Comparison of ENCODE assay signal across 9 cellular contexts in genomic region chr17:7684856-7685532, GRCh38. TPM values are rescaled to one million over a fixed set of nuclear protein-coding genes. Genes with fewer than 3 reads are reported as not detected.
A peak's percentile ranks its signal among the peaks of the same experiment; 100 is the strongest.
DNase-seq lines count a peak whose midpoint lies in the region; ATAC-seq, FAIRE-seq and TF ChIP-seq lines count a peak whose summit lies in the region.
"Had no signal": no experiment of that assay in that cellular context is flagged by ENCODE, and none has a peak within 500 bp of the region (broad histone marks: within the 10 kb centered on the region; RNA-seq: fewer than 3 reads in every experiment).

No MANE protein-coding gene starts in this region.

- H3K9me3 ChIP-seq in HAP-1 (no peaks in the 10 kb centered on the region), gastroesophageal sphincter (no peaks in the 10 kb centered on the region)

- WGBS in gastroesophageal sphincter (ENCODE audit: low coverage in 1 of 2), 2 donors, result 58 to 61% methylated on average over 14 to 15 of the region's 15 CpGs

- peaks cover 14% of the 10 kb centered on the region for H3K36me3 ChIP-seq in HAP-1 (replicated peaks)
- no peaks in the 10 kb centered on the region for H3K36me3 ChIP-seq in gastroesophageal sphincter

- H3K27me3 ChIP-seq in HAP-1 (ENCODE audit: low read depth) (no peaks in the 10 kb centered on the region), gastroesophageal sphincter (no peaks in the 10 kb centered on the region)

- ATAC-seq in gastroesophageal sphincter (no peak), GM19035 (IDR thresholded peaks at IDR 0.05; ENCODE audit: unreplicated experiment) (no peak)

- H3K4me3 ChIP-seq in HAP-1 (peak overlapping the region; percentile 84), WI38 (ENCODE audit: low read depth, low read length) (peak overlapping the region; percentile 75), gastroesophageal sphincter (peak overlapping the region; percentile 77 to 84), skin epidermis (peak overlapping the region; percentile 72 to 96 (median 90))

- FAIRE-seq in GM12891 (lab: Jason Lieb, UNC), result no peak

- no peak for TF ChIP-seq EP300 in gastroesophageal sphincter (IDR thresholded peaks at IDR 0.05)

- in situ Hi-C loops in HAP-1 (cut with MboI; ENCODE audit: low sequenced_read_pairs), result no loop called here

- no peak for TF ChIP-seq POLR2A in gastroesophageal sphincter (IDR thresholded peaks at IDR 0.05)
- no peak for TF ChIP-seq POLR2A in GM12891 (IDR thresholded peaks at IDR 0.05; ENCODE audit: low read depth, low read length)

- DNase-seq in HAP-1 (ENCODE audit: low spot score in 2 of 2) (no peak), GM19240 (ENCODE audit: insufficient read length, low spot score) (no peak), GM12891 (ENCODE audit: insufficient read length, low spot score) (no peak)
- no peak for DNase-seq in activated CD4-positive, alpha-beta T cell treated with anti-CD3 and anti-CD28 coated beads for 4 hours

- no peak for TF ChIP-seq CTCF in WI38 (IDR thresholded peaks at IDR 0.05; ENCODE audit: low read depth, low read length)
- TF ChIP-seq CTCF in gastroesophageal sphincter (IDR thresholded peaks at IDR 0.05), result no peak

- H3K4me1 ChIP-seq in HAP-1, result peaks cover 22% of the 10 kb centered on the region
- peaks cover 3 to 40% (median 15%) of the 10 kb centered on the region in 3 donors for H3K4me1 ChIP-seq in gastroesophageal sphincter

- H3K27ac ChIP-seq in gastroesophageal sphincter (peak overlapping the region; percentile 65 to 97 (median 96)), skin epidermis (peak overlapping the region in 20 of 21 experiments; percentile 81 to 99 (median 96))

TF ChIP-seq in GM12891, 5 proteins besides CTCF, POLR2A, EP300 and RAD21:
- no peak for TF ChIP-seq TAF1 (IDR thresholded peaks at IDR 0.05; ENCODE audit: low read depth, low read length)
- TF ChIP-seq POU2F2 (IDR thresholded peaks at IDR 0.05; ENCODE audit: low read depth, low read length), result no peak
- TF ChIP-seq PAX5 (IDR thresholded peaks at IDR 0.05; ENCODE audit: insufficient read depth, low read length, severe bottlenecking), result no peak
- no peak for TF ChIP-seq SPI1 (IDR thresholded peaks at IDR 0.05; ENCODE audit: low read depth, low read length)
- no peak for TF ChIP-seq POLR2AphosphoS5 (IDR thresholded peaks at IDR 0.05; ENCODE audit: low read depth, low read length)

RNA-seq across cellular contexts. Expression of gene TP53, which starts 2.3 kb away (rescaled TPM):
- total RNA-seq in gastroesophageal sphincter, result 10 to 100 TPM; 14.7 to 16.3 (median 15.6) TPM
- polyA plus RNA-seq in GM12891 (2012; ENCODE audit: low read depth, missing spikeins), result 65.0 TPM

RNA-seq across cellular contexts. Expression of gene WRAP53, which starts 3.3 kb away (rescaled TPM):
- total RNA-seq in gastroesophageal sphincter, result 1 to 10 TPM; 2.8 to 4.7 (median 3.9) TPM
- 14.5 TPM for polyA plus RNA-seq in GM12891 (2012; ENCODE audit: low read depth, missing spikeins)

RNA-seq across cellular contexts. Expression of gene EFNB3, which starts 20.0 kb away (rescaled TPM):
- total RNA-seq in gastroesophageal sphincter, result under 1 TPM in 2 of 4 donors, not detected in 2; 0.27 to 0.52 TPM
- polyA plus RNA-seq in GM12891 (2012; ENCODE audit: low read depth, missing spikeins), result not detected

RNA-seq across cellular contexts. Expression of gene DNAH2, which starts 32.5 kb away (rescaled TPM):
- under 1 TPM in 2 of 4 donors, not detected in 2; 0.08 to 0.31 TPM for total RNA-seq in gastroesophageal sphincter
- polyA plus RNA-seq in GM12891 (2012; ENCODE audit: low read depth, missing spikeins), result not detected
- total RNA-seq: HT1080 had no signal

RNA-seq across cellular contexts. Expression of gene ATP1B2, which starts 34.3 kb away (rescaled TPM):
- 1 to 10 TPM in 3 of 4 donors, under 1 TPM in 1; 0.77 to 3.6 (median 2.3) TPM for total RNA-seq in gastroesophageal sphincter
- polyA plus RNA-seq in GM12891 (2012; ENCODE audit: low read depth, missing spikeins), result 0.15 TPM
- total RNA-seq: HT1080 had no signal
